In genomic region chr2:219126555-219126954, GRCh38 we compare ENCODE assay signal across 18 cellular contexts. TPM values are rescaled to one million over a fixed set of nuclear protein-coding genes. Genes with fewer than 3 reads are reported as not detected.
DNase-seq lines count a peak whose midpoint lies in the region; ATAC-seq, FAIRE-seq and TF ChIP-seq lines count a peak whose summit lies in the region.
"Had no signal": no experiment of that assay in that cellular context is flagged by ENCODE, and none has a peak within 500 bp of the region (broad histone marks: within the 10 kb centered on the region; RNA-seq: fewer than 3 reads in every experiment).

No MANE protein-coding gene starts in this region.

- H3K27me3 Mint-ChIP-seq in Calu3 (ENCODE audit: unreplicated experiment), result no peaks in the 10 kb centered on the region
- H3K27me3 Mint-ChIP-seq: activated CD4-positive, alpha-beta T cell treated with anti-CD3 and anti-CD28 coated beads for 36 hours; activated CD8-positive, alpha-beta memory T cell treated with anti-CD3 and anti-CD28 coated beads, Interleukin-2, amount 10 ng/mL, durations not matched to agents 7 days and 5 days had no signal

- no peak for FAIRE-seq in frontal cortex (lab: Jason Lieb, UNC)
- FAIRE-seq: GM12892 had no signal

- H3K9me3 Mint-ChIP-seq in Calu3 (ENCODE audit: low read depth, unreplicated experiment), result no peaks in the 10 kb centered on the region
- H3K9me3 Mint-ChIP-seq: nephron had no signal

- no peak for TF ChIP-seq RAD21 in liver (IDR thresholded peaks at IDR 0.05)

- TF ChIP-seq CTCF in 22Rv1 (IDR thresholded peaks at IDR 0.05) (no peak), Calu3 (IDR thresholded peaks at IDR 0.05; ENCODE audit: unreplicated experiment) (no peak), body of pancreas (IDR thresholded peaks at IDR 0.05) (no peak), liver (IDR thresholded peaks at IDR 0.05; ENCODE audit: low read depth, low read length, missing input control) (no peak)

- H3K4me3 Mint-ChIP-seq in Calu3 (ENCODE audit: low read depth, unreplicated experiment), result no peak overlapping the region
- H3K4me3 Mint-ChIP-seq: activated CD4-positive, alpha-beta T cell treated with anti-CD3 and anti-CD28 coated beads for 36 hours; activated CD8-positive, alpha-beta memory T cell treated with anti-CD3 and anti-CD28 coated beads, Interleukin-2, amount 10 ng/mL, durations not matched to agents 7 days and 5 days; nephron had no signal

- DNase-seq in Calu3 (no peak), body of pancreas (peak in 3 of 4 donors; percentile 21 to 43 (median 37)), SKM-1 treated with dmso at 0.1 percent for 144 hours (lab: John Stamatoyannopoulos, UW; ENCODE audit: unreplicated experiment) (no peak), frontal cortex (ENCODE audit: low spot score in 2 of 2) (no peak)
- DNase-seq in activated CD8-positive, alpha-beta memory T cell treated with anti-CD3 and anti-CD28 coated beads, Interleukin-2, amount 50 U/mL, for 48 hours, result no peak
- DNase-seq: activated CD4-positive, alpha-beta T cell treated with anti-CD3 and anti-CD28 coated beads for 36 hours; activated CD8-positive, alpha-beta memory T cell treated with anti-CD3 and anti-CD28 coated beads, Interleukin-2, amount 10 ng/mL, durations not matched to agents 7 days and 5 days; activated gamma-delta T cell; amygdala; T-helper 9 cell had no signal

- H3K27me3 ChIP-seq in body of pancreas (no peaks in the 10 kb centered on the region), liver (ENCODE audit: control insufficient read depth in 4 of 4, insufficient read depth in 4 of 4, low read length in 3 of 4) (no peaks in the 10 kb centered on the region)
- H3K27me3 ChIP-seq: gastroesophageal sphincter had no signal

- CTCF ChIA-PET in Calu3 (lab: Charles Lee), result no interaction called here

- ATAC-seq in body of pancreas (peak; percentile 45), HG03139 (IDR thresholded peaks at IDR 0.05; ENCODE audit: unreplicated experiment) (no peak)
- ATAC-seq: activated CD4-positive, alpha-beta T cell treated with anti-CD3 and anti-CD28 coated beads for 36 hours; activated CD8-positive, alpha-beta memory T cell treated with anti-CD3 and anti-CD28 coated beads, Interleukin-2, amount 10 ng/mL, durations not matched to agents 7 days and 5 days; gastroesophageal sphincter had no signal

- H3K4me1 Mint-ChIP-seq in Calu3 (ENCODE audit: low read depth, unreplicated experiment), result peaks cover 65% of the 10 kb centered on the region

- H3K36me3 ChIP-seq in body of pancreas (replicated peaks in 1 of 2; ENCODE audit: insufficient read depth in 1 of 2, low read depth in 2 of 2) (no peaks in the 10 kb centered on the region), liver (ENCODE audit: control insufficient read depth in 4 of 4, insufficient read depth in 3 of 4, low read depth in 1 of 4, low read length in 3 of 4) (no peaks in the 10 kb centered on the region)
- H3K36me3 ChIP-seq: gastroesophageal sphincter had no signal

- BruUV-seq in Calu3 (replicated peaks; lab: Mats Ljungman, UMichigan), result no TSS peak

- intact Hi-C loops in Calu3 (cut with micrococcal nuclease; ENCODE audit: unreplicated experiment) (no loop called here), body of pancreas (cut with DNase I) (no loop called here)

- H3K9ac ChIP-seq in liver (ENCODE audit: low read depth in 1 of 2, low read length in 2 of 2), result no peak overlapping the region

- H3K36me3 Mint-ChIP-seq in Calu3 (ENCODE audit: insufficient read depth, unreplicated experiment), result peaks cover 11% of the 10 kb centered on the region
- H3K36me3 Mint-ChIP-seq: activated CD8-positive, alpha-beta memory T cell treated with anti-CD3 and anti-CD28 coated beads, Interleukin-2, amount 10 ng/mL, durations not matched to agents 7 days and 5 days had no signal

- peak overlapping the region; percentile 46 for H3K27ac Mint-ChIP-seq in Calu3 (ENCODE audit: unreplicated experiment)
- H3K27ac Mint-ChIP-seq: activated CD4-positive, alpha-beta T cell treated with anti-CD3 and anti-CD28 coated beads for 36 hours; activated CD8-positive, alpha-beta memory T cell treated with anti-CD3 and anti-CD28 coated beads, Interleukin-2, amount 10 ng/mL, durations not matched to agents 7 days and 5 days; nephron had no signal

- TF ChIP-seq POLR2A in body of pancreas (IDR thresholded peaks at IDR 0.05), result no peak

- WGBS in body of pancreas, 2 donors, result 20 to 31% methylated on average over 3 of the region's 3 CpGs
- 28% methylated on average over 3 of the region's 3 CpGs for WGBS in liver

- H3K27ac ChIP-seq in 22Rv1 (peak overlapping the region; percentile 65), body of pancreas (peak overlapping the region in 1 of 4 donors; percentile 26), liver (ENCODE audit: low read depth in 1 of 2, low read length in 2 of 2) (peak overlapping the region in 1 of 2 donors; percentile 81)
- H3K27ac ChIP-seq: gastroesophageal sphincter had no signal

- H3K9me3 ChIP-seq in body of pancreas (no peaks in the 10 kb centered on the region), liver (ENCODE audit: control insufficient read depth in 4 of 4, low read length in 3 of 4) (no peaks in the 10 kb centered on the region)
- H3K9me3 ChIP-seq: gastroesophageal sphincter had no signal

- peaks cover 61% of the 10 kb centered on the region for H3K4me1 ChIP-seq in body of pancreas
- peaks cover 19 to 61% (median 51%) of the 10 kb centered on the region in 4 donors for H3K4me1 ChIP-seq in liver (ENCODE audit: control insufficient read depth in 4 of 4, insufficient read depth in 4 of 4, low read length in 3 of 4)

- H3K4me3 ChIP-seq in body of pancreas (no peak overlapping the region), liver (ENCODE audit: low read depth in 1 of 3, low read length in 3 of 3) (no peak overlapping the region)
- H3K4me3 ChIP-seq: gastroesophageal sphincter, lung had no signal

TF ChIP-seq in liver, 16 proteins besides CTCF, POLR2A, EP300 and RAD21:
- no peak for TF ChIP-seq FOXA1 (IDR thresholded peaks at IDR 0.05)
- TF ChIP-seq SP1 (IDR thresholded peaks at IDR 0.05), result peak; percentile 47
- TF ChIP-seq FOXA2 (IDR thresholded peaks at IDR 0.05), result peak; percentile 19
- TF ChIP-seq EGR1 (IDR thresholded peaks at IDR 0.05; ENCODE audit: low read depth in 2 of 2), result no peak
- TF ChIP-seq NR2F2 (IDR thresholded peaks at IDR 0.05), result no peak
- TF ChIP-seq YY1 (IDR thresholded peaks at IDR 0.05), result no peak
- TF ChIP-seq, protein P1, sequence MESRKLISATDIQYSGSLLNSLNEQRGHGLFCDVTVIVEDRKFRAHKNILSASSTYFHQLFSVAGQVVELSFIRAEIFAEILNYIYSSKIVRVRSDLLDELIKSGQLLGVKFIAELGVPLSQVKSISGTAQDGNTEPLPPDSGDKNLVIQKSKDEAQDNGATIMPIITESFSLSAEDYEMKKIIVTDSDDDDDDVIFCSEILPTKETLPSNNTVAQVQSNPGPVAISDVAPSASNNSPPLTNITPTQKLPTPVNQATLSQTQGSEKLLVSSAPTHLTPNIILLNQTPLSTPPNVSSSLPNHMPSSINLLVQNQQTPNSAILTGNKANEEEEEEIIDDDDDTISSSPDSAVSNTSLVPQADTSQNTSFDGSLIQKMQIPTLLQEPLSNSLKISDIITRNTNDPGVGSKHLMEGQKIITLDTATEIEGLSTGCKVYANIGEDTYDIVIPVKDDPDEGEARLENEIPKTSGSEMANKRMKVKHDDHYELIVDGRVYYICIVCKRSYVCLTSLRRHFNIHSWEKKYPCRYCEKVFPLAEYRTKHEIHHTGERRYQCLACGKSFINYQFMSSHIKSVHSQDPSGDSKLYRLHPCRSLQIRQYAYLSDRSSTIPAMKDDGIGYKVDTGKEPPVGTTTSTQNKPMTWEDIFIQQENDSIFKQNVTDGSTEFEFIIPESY (IDR thresholded peaks at IDR 0.05), result no peak
- TF ChIP-seq RXRA (IDR thresholded peaks at IDR 0.05), result peak in 1 of 2 donors; percentile 29
- peak in 1 of 2 donors; percentile 9 for TF ChIP-seq GABPA (IDR thresholded peaks at IDR 0.05 in 1 of 2, conservative IDR thresholded peaks at IDR 0.05 in 1 of 2)
- TF ChIP-seq, protein P2, sequence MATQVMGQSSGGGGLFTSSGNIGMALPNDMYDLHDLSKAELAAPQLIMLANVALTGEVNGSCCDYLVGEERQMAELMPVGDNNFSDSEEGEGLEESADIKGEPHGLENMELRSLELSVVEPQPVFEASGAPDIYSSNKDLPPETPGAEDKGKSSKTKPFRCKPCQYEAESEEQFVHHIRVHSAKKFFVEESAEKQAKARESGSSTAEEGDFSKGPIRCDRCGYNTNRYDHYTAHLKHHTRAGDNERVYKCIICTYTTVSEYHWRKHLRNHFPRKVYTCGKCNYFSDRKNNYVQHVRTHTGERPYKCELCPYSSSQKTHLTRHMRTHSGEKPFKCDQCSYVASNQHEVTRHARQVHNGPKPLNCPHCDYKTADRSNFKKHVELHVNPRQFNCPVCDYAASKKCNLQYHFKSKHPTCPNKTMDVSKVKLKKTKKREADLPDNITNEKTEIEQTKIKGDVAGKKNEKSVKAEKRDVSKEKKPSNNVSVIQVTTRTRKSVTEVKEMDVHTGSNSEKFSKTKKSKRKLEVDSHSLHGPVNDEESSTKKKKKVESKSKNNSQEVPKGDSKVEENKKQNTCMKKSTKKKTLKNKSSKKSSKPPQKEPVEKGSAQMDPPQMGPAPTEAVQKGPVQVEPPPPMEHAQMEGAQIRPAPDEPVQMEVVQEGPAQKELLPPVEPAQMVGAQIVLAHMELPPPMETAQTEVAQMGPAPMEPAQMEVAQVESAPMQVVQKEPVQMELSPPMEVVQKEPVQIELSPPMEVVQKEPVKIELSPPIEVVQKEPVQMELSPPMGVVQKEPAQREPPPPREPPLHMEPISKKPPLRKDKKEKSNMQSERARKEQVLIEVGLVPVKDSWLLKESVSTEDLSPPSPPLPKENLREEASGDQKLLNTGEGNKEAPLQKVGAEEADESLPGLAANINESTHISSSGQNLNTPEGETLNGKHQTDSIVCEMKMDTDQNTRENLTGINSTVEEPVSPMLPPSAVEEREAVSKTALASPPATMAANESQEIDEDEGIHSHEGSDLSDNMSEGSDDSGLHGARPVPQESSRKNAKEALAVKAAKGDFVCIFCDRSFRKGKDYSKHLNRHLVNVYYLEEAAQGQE (IDR thresholded peaks at IDR 0.05), result no peak
- TF ChIP-seq HNF4A (conservative IDR thresholded peaks at IDR 0.05), result peak; percentile 34 to 35

RNA-seq across cellular contexts. Expression of gene NHEJ1, which starts 34.1 kb away (rescaled TPM):
- 12.1 and 12.4 TPM in 2 replicates for total RNA-seq in Calu3 (2022)
- total RNA-seq in body of pancreas, result 1 to 10 TPM; 8.9 to 9.3 TPM
- total RNA-seq in liver, result 10 to 100 TPM; 11.8 to 13.5 TPM
- polyA plus RNA-seq in liver, result 1 to 10 TPM; 6.1 to 8.0 TPM
- total RNA-seq in frontal cortex, result 8.6 TPM

RNA-seq across cellular contexts. Expression of gene SLC23A3, which starts 43.3 kb away (rescaled TPM):
- total RNA-seq in Calu3 (2022) (4.4 and 6.0 TPM in 2 replicates), body of pancreas (1 to 10 TPM; 3.1 to 8.2 TPM), liver (1 to 10 TPM in 1 of 2 donors, under 1 TPM in 1; 0.23 to 2.4 TPM), frontal cortex (under 0.01 TPM)
- under 1 TPM; 0.38 to 0.94 TPM for polyA plus RNA-seq in liver
- total RNA-seq: temporal lobe had no signal

RNA-seq across cellular contexts. Expression of gene CNPPD1, which starts 50.2 kb away (rescaled TPM):
- total RNA-seq in Calu3 (2022) (40.6 and 42.9 TPM in 2 replicates), body of pancreas (10 to 100 TPM; 25.7 to 27.4 TPM), liver (10 to 100 TPM; 16.5 to 39.8 TPM), frontal cortex (32.2 TPM)
- polyA plus RNA-seq in liver, result 10 to 100 TPM; 16.7 to 26.5 TPM

RNA-seq across cellular contexts. Expression of gene RETREG2, which starts 51.5 kb away (rescaled TPM):
- 67.9 and 69.7 TPM in 2 replicates for total RNA-seq in Calu3 (2022)
- total RNA-seq in body of pancreas, result 10 to 100 TPM; 41.9 to 43.6 TPM
- 10 to 100 TPM; 34.1 to 41.2 TPM for total RNA-seq in liver
- polyA plus RNA-seq in liver, result 10 to 100 TPM; 21.7 to 42.8 TPM
- total RNA-seq in frontal cortex, result 73.4 TPM

Comparison
In these comparisons a context has a peak if more than half of its experiments do, and no peak if none do; other contexts are left out.
1. DNase-seq: peak in body of pancreas (3 of 4); none in Calu3 (single experiment), SKM-1 treated with dmso at 0.1 percent for 144 hours (single experiment), frontal cortex (0 of 2) and activated CD8-positive, alpha-beta memory T cell treated with anti-CD3 and anti-CD28 coated beads, Interleukin-2, amount 50 U/mL, for 48 hours (single experiment).